ENCODE assay signal across 27 cellular contexts in genomic region chr2:19805266-19805665, GRCh38.
"Had no signal": no experiment of that assay in that cellular context is flagged by ENCODE, and none has a peak within 500 bp of the region (broad histone marks: within the 10 kb centered on the region; RNA-seq: fewer than 3 reads in every experiment).

No MANE protein-coding gene starts in this region.

- DNase-seq: heart left ventricle; hypothalamus; immature natural killer cell; kidney; left colon; left lung; lower lobe of right lung; mammary epithelial cell; mesendoderm; naive B cell; nucleus accumbens; pancreas; retina; right cardiac atrium; spleen; stimulated activated CD4-positive, alpha-beta T cell treated with anti-CD3 and anti-CD28 coated beads, Interleukin-4, amount 100 ng/mL, for 24 hours; stimulated activated naive CD4-positive, alpha-beta T cell; upper lobe of left lung had no signal

- H3K27me3 ChIP-seq: heart left ventricle, left lung, pancreas, spleen, suprapubic skin, upper lobe of left lung, vagina had no signal

- H3K36me3 ChIP-seq: heart left ventricle, left lung, lower lobe of right lung, pancreas, prostate gland, spleen, suprapubic skin, upper lobe of left lung, vagina had no signal

- H3K4me3 Mint-ChIP-seq: immature natural killer cell; mesothelial cell of epicardium; naive B cell; natural killer cell treated with Interleukin-12 subunit alpha and Interleukin-12 subunit beta and Interleukin-15 and Interleukin-18, amount 100 ng/mL, for 72 hours; stimulated activated effector memory CD8-positive, alpha-beta T cell treated with anti-CD3 and anti-CD28 coated beads, Interleukin-12 subunit alpha, Interleukin-12 subunit beta, amount 100 ng/mL, for 72 hours; stimulated activated naive CD8-positive, alpha-beta T cell treated with anti-CD3 and anti-CD28 coated beads, Interleukin-15, Interleukin-2, amounts not matched to agents 100 ng/mL and 50 ng/mL, for 24 hours had no signal

- H3K4me3 ChIP-seq: heart left ventricle, left lung, lower lobe of right lung, pancreas, prostate gland, skin epidermis, spleen, suprapubic skin, upper lobe of left lung, vagina had no signal

- ATAC-seq: heart left ventricle; left colon; left lung; lower lobe of right lung; natural killer cell treated with Interleukin-12 subunit alpha and Interleukin-12 subunit beta and Interleukin-15 and Interleukin-18, amount 100 ng/mL, for 72 hours; pancreas; right cardiac atrium; sciatic nerve; stimulated activated effector memory CD8-positive, alpha-beta T cell treated with anti-CD3 and anti-CD28 coated beads, Interleukin-12 subunit alpha, Interleukin-12 subunit beta, amount 100 ng/mL, for 72 hours had no signal

- H3K9me3 Mint-ChIP-seq: mesothelial cell of epicardium; natural killer cell treated with Interleukin-12 subunit alpha and Interleukin-12 subunit beta and Interleukin-15 and Interleukin-18, amount 100 ng/mL, for 72 hours; stimulated activated effector memory CD8-positive, alpha-beta T cell treated with anti-CD3 and anti-CD28 coated beads, Interleukin-12 subunit alpha, Interleukin-12 subunit beta, amount 100 ng/mL, for 72 hours; stimulated activated naive CD8-positive, alpha-beta T cell treated with anti-CD3 and anti-CD28 coated beads, Interleukin-15, Interleukin-2, amounts not matched to agents 100 ng/mL and 50 ng/mL, for 24 hours had no signal

- H3K4me1 ChIP-seq: left lung, lower lobe of right lung, spleen, suprapubic skin, upper lobe of left lung had no signal

- H3K36me3 Mint-ChIP-seq: immature natural killer cell; mesothelial cell of epicardium; naive B cell; natural killer cell treated with Interleukin-12 subunit alpha and Interleukin-12 subunit beta and Interleukin-15 and Interleukin-18, amount 100 ng/mL, for 72 hours; stimulated activated effector memory CD8-positive, alpha-beta T cell treated with anti-CD3 and anti-CD28 coated beads, Interleukin-12 subunit alpha, Interleukin-12 subunit beta, amount 100 ng/mL, for 72 hours had no signal

- H3K4me1 Mint-ChIP-seq: immature natural killer cell; naive B cell; stimulated activated effector memory CD8-positive, alpha-beta T cell treated with anti-CD3 and anti-CD28 coated beads, Interleukin-12 subunit alpha, Interleukin-12 subunit beta, amount 100 ng/mL, for 72 hours had no signal

- H3K9me3 ChIP-seq: heart left ventricle, left lung, lower lobe of right lung, pancreas, prostate gland, spleen, suprapubic skin, upper lobe of left lung, vagina had no signal

- H3K27ac ChIP-seq: left lung, lower lobe of right lung, pancreas, prostate gland, skin epidermis, spleen, suprapubic skin, upper lobe of left lung, vagina had no signal

- H3K27ac Mint-ChIP-seq: immature natural killer cell; mesothelial cell of epicardium; naive B cell; natural killer cell treated with Interleukin-12 subunit alpha and Interleukin-12 subunit beta and Interleukin-15 and Interleukin-18, amount 100 ng/mL, for 72 hours; stimulated activated effector memory CD8-positive, alpha-beta T cell treated with anti-CD3 and anti-CD28 coated beads, Interleukin-12 subunit alpha, Interleukin-12 subunit beta, amount 100 ng/mL, for 72 hours; stimulated activated naive CD8-positive, alpha-beta T cell treated with anti-CD3 and anti-CD28 coated beads, Interleukin-15, Interleukin-2, amounts not matched to agents 100 ng/mL and 50 ng/mL, for 24 hours had no signal
